20 cellular contexts compared by ENCODE assay signal in the genomic region with DNA sequence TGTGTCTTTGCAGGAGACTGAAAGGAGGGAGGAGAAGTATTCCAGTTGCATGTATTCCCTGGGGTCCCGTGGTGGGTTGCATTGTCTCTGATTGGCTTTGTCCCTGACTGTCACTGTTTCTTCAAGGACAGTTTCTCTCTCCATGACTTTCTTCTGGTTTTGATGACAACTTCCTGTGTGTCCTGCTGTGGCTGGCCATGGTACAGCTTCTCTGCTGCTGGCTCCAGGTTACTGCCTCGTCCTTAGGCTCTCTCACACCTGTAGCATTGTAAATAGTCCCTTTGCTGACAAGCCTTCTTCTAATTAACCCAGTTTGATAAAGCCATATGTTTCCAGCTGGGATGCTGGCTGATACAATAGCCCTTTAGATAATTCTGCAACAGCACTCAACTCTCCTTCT.
"Had no signal": no experiment of that assay in that cellular context is flagged by ENCODE, and none has a peak within 500 bp of the region (broad histone marks: within the 10 kb centered on the region; RNA-seq: fewer than 3 reads in every experiment).

No MANE protein-coding gene starts in this region.

- DNase-seq: activated CD4-positive, alpha-beta T cell treated with anti-CD3 and anti-CD28 coated beads for 36 hours; activated CD4-positive, CD25-positive, alpha-beta regulatory T cell; activated naive CD4-positive, alpha-beta T cell treated with anti-CD3 and anti-CD28 coated beads for 36 hours; activated naive CD8-positive, alpha-beta T cell treated with anti-CD3 and anti-CD28 coated beads for 36 hours; cerebellar nuclear complex; colonic mucosa; dorsolateral prefrontal cortex; effector memory CD8-positive, alpha-beta T cell; foreskin fibroblast; heart left ventricle; left lung; lower lobe of right lung; mesenchymal stem cell; natural killer cell; stimulated activated CD4-positive, alpha-beta T cell treated with anti-CD3 and anti-CD28 coated beads, Interleukin-4, amount 100 ng/mL, for 24 hours; stimulated activated naive CD8-positive, alpha-beta T cell treated with anti-CD3 and anti-CD28 coated beads, Interleukin-15, amount 100 ng/mL, for 72 hours; substantia nigra had no signal

- H3K27ac ChIP-seq: ascending aorta, cardiac muscle cell, colonic mucosa, dorsolateral prefrontal cortex, heart left ventricle, left lung, lower lobe of right lung, skin epidermis had no signal

- H3K36me3 ChIP-seq: ascending aorta, cardiac muscle cell, colonic mucosa, heart left ventricle, left lung, lower lobe of right lung had no signal

- H3K27me3 ChIP-seq: ascending aorta, cardiac muscle cell, colonic mucosa, heart left ventricle, left lung had no signal

- H3K4me1 ChIP-seq: ascending aorta, colonic mucosa had no signal

- H3K4me3 ChIP-seq: ascending aorta, cardiac muscle cell, colonic mucosa, dorsolateral prefrontal cortex, heart left ventricle, left lung, lower lobe of right lung, skin epidermis had no signal

- H3K9me3 ChIP-seq: ascending aorta, colonic mucosa, heart left ventricle, left lung, lower lobe of right lung had no signal
